Comparison of ENCODE assay signal across 8 cellular contexts in the genomic region with DNA sequence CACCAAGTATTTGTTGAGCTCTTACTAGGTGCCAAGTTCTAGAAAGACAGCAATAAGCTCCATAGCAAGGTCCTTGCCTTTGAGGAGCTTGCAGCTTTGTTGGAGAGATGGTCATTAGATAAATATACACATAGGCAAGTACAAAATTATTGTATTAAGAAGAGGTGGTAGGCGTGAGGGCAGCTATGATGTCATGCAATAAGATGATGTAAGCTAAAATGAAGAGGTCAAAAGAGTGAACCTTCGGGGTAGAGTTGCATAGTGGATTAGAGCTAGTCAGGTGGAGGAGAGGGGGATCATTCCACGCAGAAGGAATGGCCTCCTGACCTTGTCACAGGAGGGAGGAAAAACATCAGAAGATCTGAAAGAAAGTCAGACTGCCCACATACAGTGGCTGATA.
"Had no signal": no experiment of that assay in that cellular context is flagged by ENCODE, and none has a peak within 500 bp of the region (broad histone marks: within the 10 kb centered on the region; RNA-seq: fewer than 3 reads in every experiment).

No MANE protein-coding gene starts in this region.

- DNase-seq: GDM1, GF-D8 had no signal

- ATAC-seq: GM12878 had no signal

- FAIRE-seq: G401.6, GM12878, GM12891, GM12892, GM18507, GM19239 had no signal

- H3K4me3 ChIP-seq: GM12878 had no signal
